ENCODE assay signal across 20 cellular contexts in the genomic region with DNA sequence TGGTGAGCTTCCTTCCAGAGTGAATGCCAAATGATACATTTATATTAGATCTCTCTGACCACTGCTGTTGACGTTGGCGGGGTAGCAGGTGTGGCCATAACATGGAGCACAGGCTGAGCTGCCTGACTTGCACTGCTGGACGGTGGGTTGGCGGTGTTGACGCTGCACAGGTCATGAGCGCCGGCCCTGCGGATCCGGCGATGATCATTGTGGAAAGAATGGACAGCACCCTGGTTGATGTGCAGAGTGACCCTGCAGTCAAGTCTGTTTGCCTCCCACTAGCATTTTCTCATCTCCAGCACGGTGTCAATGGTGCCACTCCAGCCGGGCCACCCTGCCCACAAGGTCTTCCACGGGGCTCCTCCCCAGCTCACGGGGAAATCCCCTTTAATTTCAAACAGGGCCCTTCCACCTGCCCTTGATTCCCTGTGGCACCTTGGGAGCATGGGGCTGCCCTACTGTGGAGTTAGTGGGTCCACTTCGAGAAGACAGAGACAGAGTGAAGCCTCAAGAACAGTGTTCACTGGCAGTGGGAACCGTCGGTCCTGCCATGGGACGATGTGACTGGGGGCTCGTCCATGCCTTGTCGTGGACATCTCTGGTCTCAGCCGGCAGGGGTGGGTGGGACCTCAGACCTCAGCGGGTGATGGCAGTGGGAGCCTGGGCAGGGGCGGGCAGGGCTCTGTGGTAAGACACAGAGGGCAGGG.
"Had no signal": no experiment of that assay in that cellular context is flagged by ENCODE, and none has a peak within 500 bp of the region (broad histone marks: within the 10 kb centered on the region; RNA-seq: fewer than 3 reads in every experiment).

No MANE protein-coding gene starts in this region.

- ATAC-seq: activated T-cell treated with anti-CD3 and anti-CD28 coated beads, Interleukin-2, amount 50 U/mL, for 72 hours; left ventricle myocardium superior; mucosa of descending colon; psoas muscle; T-helper 17 cell had no signal

- H3K27ac ChIP-seq: brain microvascular endothelial cell, coronary artery, esophagus muscularis mucosa, psoas muscle, tibial nerve, uterus had no signal

- H3K36me3 ChIP-seq: brain microvascular endothelial cell, esophagus muscularis mucosa, tibial nerve, uterus had no signal

- H3K27me3 ChIP-seq: brain microvascular endothelial cell, esophagus muscularis mucosa, tibial nerve, uterus had no signal

- DNase-seq: activated CD4-positive, alpha-beta memory T cell treated with anti-CD3 and anti-CD28 coated beads, Interleukin-2, amount 10 ng/mL, durations not matched to agents 7 days and 5 days; activated CD4-positive, alpha-beta T cell treated with anti-CD3 and anti-CD28 coated beads, Interleukin-2, amount 10 ng/mL, durations not matched to agents 24 days and 14 days; activated CD4-positive, CD25-positive, alpha-beta regulatory T cell; activated gamma-delta T cell; activated T-cell treated with anti-CD3 and anti-CD28 coated beads, Interleukin-2, amount 50 U/mL, for 72 hours; aorta; brain microvascular endothelial cell; hippocampal formation; left ventricle myocardium superior; mucosa of descending colon; right cardiac atrium; stimulated activated CD4-positive, alpha-beta T cell treated with anti-CD3 and anti-CD28 coated beads, Interleukin-1b, Interleukin-23, amount 100 ng/mL, for 48 hours; substantia nigra; SW 1271; T-helper 17 cell; uterus had no signal

- H3K4me1 ChIP-seq: esophagus muscularis mucosa, psoas muscle, tibial nerve, uterus had no signal

- H3K9me3 ChIP-seq: psoas muscle, uterus had no signal

- H3K4me3 ChIP-seq: coronary artery, esophagus muscularis mucosa, mucosa of descending colon, psoas muscle, tibial nerve, uterus had no signal
